ENCODE assay signal across 20 cellular contexts in genomic region chr14:103495854-103496253, GRCh38. TPM values are rescaled to one million over a fixed set of nuclear protein-coding genes. Genes with fewer than 3 reads are reported as not detected.
DNase-seq lines count a peak whose midpoint lies in the region; ATAC-seq and TF ChIP-seq lines count a peak whose summit lies in the region.
"Had no signal": no experiment of that assay in that cellular context is flagged by ENCODE, and none has a peak within 500 bp of the region (broad histone marks: within the 10 kb centered on the region; RNA-seq: fewer than 3 reads in every experiment).

No MANE protein-coding gene starts in this region.

- H3K9me3 ChIP-seq in ectodermal cell (ENCODE audit: control insufficient read depth, low read length) (no peaks in the 10 kb centered on the region), upper lobe of right lung (no peaks in the 10 kb centered on the region)
- H3K9me3 ChIP-seq: HAP-1, SK-N-SH had no signal

- no peaks in the 10 kb centered on the region for H3K9me3 Mint-ChIP-seq in activated T-cell treated with anti-CD3 and anti-CD28 coated beads, Interleukin-2, amount 50 U/mL, for 24 hours
- H3K9me3 Mint-ChIP-seq in activated T-cell treated with anti-CD3 and anti-CD28 coated beads, Interleukin-2, amount 50 U/mL, for 4 hours, result no peaks in the 10 kb centered on the region

- H2BK15ac ChIP-seq in mesendoderm (replicated peaks; ENCODE audit: low read depth), result no peak overlapping the region

- no peak overlapping the region for H2BK5ac ChIP-seq in mesendoderm (ENCODE audit: low read length)

- no peak overlapping the region for H4K8ac ChIP-seq in mesendoderm (ENCODE audit: low read depth, low read length)

- H3K27ac ChIP-seq in ectodermal cell (ENCODE audit: insufficient read depth, low read depth, low read length, poor library complexity, severe bottlenecking) (peak overlapping the region; percentile 27), mesendoderm (ENCODE audit: low read depth, low read length) (no peak overlapping the region), upper lobe of right lung (no peak overlapping the region)
- H3K27ac ChIP-seq: 22Rv1 had no signal

- H3K4me2 ChIP-seq in mesendoderm (ENCODE audit: low read length), result no peak overlapping the region
- H3K4me2 ChIP-seq: SK-N-SH had no signal

- H3K23ac ChIP-seq in mesendoderm (ENCODE audit: low read length), result no peak overlapping the region

- no peak overlapping the region for H2BK120ac ChIP-seq in mesendoderm (ENCODE audit: low read depth, low read length)

- no peaks in the 10 kb centered on the region for H3K27me3 ChIP-seq in ectodermal cell (ENCODE audit: control insufficient read depth, insufficient read depth, low read length, poor library complexity, severe bottlenecking)
- no peaks in the 10 kb centered on the region for H3K27me3 ChIP-seq in mesendoderm (ENCODE audit: insufficient read depth, low read length, poor library complexity)
- no peaks in the 10 kb centered on the region for H3K27me3 ChIP-seq in upper lobe of right lung

- no peak overlapping the region for H2AK5ac ChIP-seq in mesendoderm (ENCODE audit: low read length)

- 91 to 93% methylated on average over 2 of the region's 2 CpGs for WGBS in ectodermal cell, 2 experiments
- WGBS in mesendoderm (ENCODE audit: extremely low coverage, insufficient coverage, low lambda C conversion rate), result no CpG with 5 or more reads among the region's 2 CpGs

- no peak overlapping the region for H4K5ac ChIP-seq in mesendoderm (ENCODE audit: low read length)

- H3K4me1 Mint-ChIP-seq in activated T-cell treated with anti-CD3 and anti-CD28 coated beads, Interleukin-2, amount 50 U/mL, for 24 hours (ENCODE audit: low read depth), result peaks cover 9% of the 10 kb centered on the region
- H3K4me1 Mint-ChIP-seq in activated T-cell treated with anti-CD3 and anti-CD28 coated beads, Interleukin-2, amount 50 U/mL, for 4 hours (ENCODE audit: low read depth), result peaks cover 8% of the 10 kb centered on the region

- no peak overlapping the region for H3K4me3 ChIP-seq in ectodermal cell (ENCODE audit: insufficient read depth, low read depth, low read length)
- H3K4me3 ChIP-seq in mesendoderm (ENCODE audit: low read length), result no peak overlapping the region
- H3K4me3 ChIP-seq in upper lobe of right lung, result no peak overlapping the region
- H3K4me3 ChIP-seq: GM12878, HAP-1 had no signal

- no peak for DNase-seq in activated T-cell treated with anti-CD3 and anti-CD28 coated beads, Interleukin-2, amount 50 U/mL, for 24 hours
- DNase-seq in activated T-cell treated with anti-CD3 and anti-CD28 coated beads, Interleukin-2, amount 50 U/mL, for 4 hours, result no peak
- peak; percentile 25 for DNase-seq in mesendoderm
- no peak for DNase-seq in upper lobe of right lung
- DNase-seq in NCI-H1436 treated with DMSO at 0.1 percent for 48 hours (lab: John Stamatoyannopoulos, UW), result no peak
- no peak for DNase-seq in NCI-H526 (lab: John Stamatoyannopoulos, UW)
- DNase-seq: C1 segment of cervical spinal cord; IMR-90; Kasumi-1; NCI-H1417 treated with DMSO at 0.1 percent for 48 hours; NCI-H2081; NCI-H526 treated with DMSO at 0.1 percent for 48 hours; NK-92 treated with Interleukin-12 subunit alpha and Interleukin-12 subunit beta, amount 100 ng/mL, for 24 hours; OCI-M1; SK-N-SH had no signal

- no peak overlapping the region for H3K4me3 Mint-ChIP-seq in activated T-cell treated with anti-CD3 and anti-CD28 coated beads, Interleukin-2, amount 50 U/mL, for 24 hours
- no peak overlapping the region for H3K4me3 Mint-ChIP-seq in activated T-cell treated with anti-CD3 and anti-CD28 coated beads, Interleukin-2, amount 50 U/mL, for 4 hours

- ATAC-seq in activated T-cell treated with anti-CD3 and anti-CD28 coated beads, Interleukin-2, amount 50 U/mL, for 4 hours, result no peak
- ATAC-seq in upper lobe of right lung, result peak; percentile 48
- no peak for ATAC-seq in HG03457 (IDR thresholded peaks at IDR 0.05; ENCODE audit: unreplicated experiment)
- ATAC-seq: GM12878 had no signal

- H3K4ac ChIP-seq in mesendoderm (ENCODE audit: low read depth, low read length), result no peak overlapping the region

- no peaks in the 10 kb centered on the region for H3K79me2 ChIP-seq in mesendoderm (ENCODE audit: control insufficient read depth, insufficient read depth, low read length)

- no peak overlapping the region for H3K18ac ChIP-seq in mesendoderm (ENCODE audit: low read length)

- H3K27me3 Mint-ChIP-seq in activated T-cell treated with anti-CD3 and anti-CD28 coated beads, Interleukin-2, amount 50 U/mL, for 24 hours, result no peaks in the 10 kb centered on the region
- no peaks in the 10 kb centered on the region for H3K27me3 Mint-ChIP-seq in activated T-cell treated with anti-CD3 and anti-CD28 coated beads, Interleukin-2, amount 50 U/mL, for 4 hours (ENCODE audit: low read depth)

- peaks cover 16% of the 10 kb centered on the region for H3K36me3 ChIP-seq in ectodermal cell (ENCODE audit: control insufficient read depth, insufficient read depth, low read length)
- peaks cover 7% of the 10 kb centered on the region for H3K36me3 ChIP-seq in mesendoderm (ENCODE audit: control insufficient read depth, insufficient read depth, low read length)
- H3K36me3 ChIP-seq in upper lobe of right lung, result peaks cover 88% of the 10 kb centered on the region

- H3K4me1 ChIP-seq in ectodermal cell (ENCODE audit: control insufficient read depth, insufficient read depth, low read length), result no peaks in the 10 kb centered on the region
- H3K4me1 ChIP-seq in mesendoderm (ENCODE audit: control insufficient read depth, low read depth, low read length), result no peaks in the 10 kb centered on the region
- peaks cover 10% of the 10 kb centered on the region for H3K4me1 ChIP-seq in upper lobe of right lung
- H3K4me1 ChIP-seq: HAP-1 had no signal

- H3K27ac Mint-ChIP-seq in activated T-cell treated with anti-CD3 and anti-CD28 coated beads, Interleukin-2, amount 50 U/mL, for 24 hours, result peak overlapping the region; percentile 44

- intact Hi-C loops in upper lobe of right lung (cut with DNase I), result no loop called here

- no peaks in the 10 kb centered on the region for H3K79me1 ChIP-seq in mesendoderm (ENCODE audit: low read length)

- H3K36me3 Mint-ChIP-seq in activated T-cell treated with anti-CD3 and anti-CD28 coated beads, Interleukin-2, amount 50 U/mL, for 24 hours (ENCODE audit: low read depth), result peaks cover 69% of the 10 kb centered on the region
- peaks cover 18% of the 10 kb centered on the region for H3K36me3 Mint-ChIP-seq in activated T-cell treated with anti-CD3 and anti-CD28 coated beads, Interleukin-2, amount 50 U/mL, for 4 hours (ENCODE audit: insufficient read depth)

- H3K9ac ChIP-seq in mesendoderm (ENCODE audit: low read length), result no peak overlapping the region
- H3K9ac ChIP-seq: SK-N-SH had no signal

- TF ChIP-seq CTCF in upper lobe of right lung (IDR thresholded peaks at IDR 0.05), result no peak

- H3K56ac ChIP-seq in mesendoderm (ENCODE audit: low read length), result no peak overlapping the region

RNA-seq across cellular contexts. Expression of gene CKB, which starts 26.8 kb away (rescaled TPM):
- 1 to 10 TPM; 4.1 to 7.6 (median 6.7) TPM for total RNA-seq in activated T-cell treated with anti-CD3 and anti-CD28 coated beads, Interleukin-2, amount 50 U/mL, for 4 hours
- polyA plus RNA-seq in ectodermal cell (2013, experiment 1 of 4), result 293 TPM
- 253 TPM for polyA plus RNA-seq in ectodermal cell (2013, experiment 2 of 4)
- 281 TPM for polyA plus RNA-seq in ectodermal cell (2013, experiment 3 of 4)
- 303 TPM for polyA plus RNA-seq in ectodermal cell (2013, experiment 4 of 4)
- polyA plus RNA-seq in mesendoderm (2013, experiment 1 of 2), result 162 TPM
- polyA plus RNA-seq in mesendoderm (2013, experiment 2 of 2), result 164 TPM
- total RNA-seq in upper lobe of right lung, result 148 TPM

RNA-seq across cellular contexts. Expression of gene TRMT61A, which starts 33.1 kb away (rescaled TPM):
- total RNA-seq in activated T-cell treated with anti-CD3 and anti-CD28 coated beads, Interleukin-2, amount 50 U/mL, for 4 hours, result 10 to 100 TPM; 53.0 to 62.2 (median 61.5) TPM
- polyA plus RNA-seq in ectodermal cell (2013, experiment 1 of 4), result 4.6 TPM
- 4.4 TPM for polyA plus RNA-seq in ectodermal cell (2013, experiment 2 of 4)
- polyA plus RNA-seq in ectodermal cell (2013, experiment 3 of 4), result 3.9 TPM
- 3.8 TPM for polyA plus RNA-seq in ectodermal cell (2013, experiment 4 of 4)
- 9.6 TPM for polyA plus RNA-seq in mesendoderm (2013, experiment 1 of 2)
- 9.5 TPM for polyA plus RNA-seq in mesendoderm (2013, experiment 2 of 2)
- 11.6 TPM for total RNA-seq in upper lobe of right lung

Comparison
In these comparisons a context has a peak if more than half of its experiments do, and no peak if none do; other contexts are left out.
1. RNA of gene CKB, which starts 26.8 kb away (total RNA-seq): 148 TPM in upper lobe of right lung (single experiment); 4.1 to 7.6 TPM in activated T-cell treated with anti-CD3 and anti-CD28 coated beads, Interleukin-2, amount 50 U/mL, for 4 hours; every median in the first group is over 10 times any median in the second.